Comparison of ENCODE assay signal across 9 cellular contexts in the genomic region with DNA sequence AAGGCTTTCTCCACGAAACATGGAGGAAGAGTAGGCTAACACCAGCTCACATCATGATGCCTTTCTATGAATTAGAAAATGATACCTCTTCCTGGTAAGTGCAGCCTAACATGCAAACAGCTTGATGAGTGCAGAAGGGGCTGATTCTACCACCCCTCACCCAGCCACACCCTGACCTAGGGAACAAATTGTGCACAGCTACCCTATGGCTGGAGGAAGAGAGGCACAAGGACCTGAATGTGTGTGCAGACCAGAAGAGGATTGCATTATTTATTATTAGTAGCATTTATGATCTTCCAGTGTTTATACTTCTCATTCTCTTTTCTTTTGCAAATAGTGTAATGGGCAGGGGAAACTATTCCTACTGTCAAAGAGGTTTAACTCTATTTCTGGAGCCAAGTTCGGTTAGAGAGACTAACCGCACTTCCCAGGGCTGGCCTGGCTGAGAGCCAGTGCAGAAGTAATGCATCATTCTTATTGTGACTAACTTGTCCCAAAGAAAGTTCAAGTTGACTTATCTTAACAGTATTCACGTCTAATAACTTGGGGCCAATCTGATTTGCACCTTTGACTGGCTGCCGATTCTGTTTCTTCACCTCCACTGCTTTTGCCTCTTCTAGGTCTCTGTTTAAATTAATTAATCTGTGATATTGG.
A peak's percentile ranks its signal among the peaks of the same experiment; 100 is the strongest.
DNase-seq lines count a peak whose midpoint lies in the region; ATAC-seq and TF ChIP-seq lines count a peak whose summit lies in the region.
"Had no signal": no experiment of that assay in that cellular context is flagged by ENCODE, and none has a peak within 500 bp of the region (broad histone marks: within the 10 kb centered on the region; RNA-seq: fewer than 3 reads in every experiment).

No MANE protein-coding gene starts in this region.

- H3K4me1 ChIP-seq in gastroesophageal sphincter: peaks cover 0 to 13% (median 6%) of the 10 kb centered on the region in 3 donors

- H3K9me3 ChIP-seq in gastroesophageal sphincter: no peaks in the 10 kb centered on the region

- H3K36me3 ChIP-seq in gastroesophageal sphincter: no peaks in the 10 kb centered on the region

- peak; percentile 50 for ATAC-seq in gastroesophageal sphincter
- ATAC-seq in HG03045 (IDR thresholded peaks at IDR 0.05; ENCODE audit: unreplicated experiment): no peak
- ATAC-seq: HCT116 had no signal

- peak overlapping the region in 1 of 4 donors; percentile 44 for H3K27ac ChIP-seq in gastroesophageal sphincter

- TF ChIP-seq POLR2A in gastroesophageal sphincter (IDR thresholded peaks at IDR 0.05): no peak

- H3K4me3 ChIP-seq in gastroesophageal sphincter: no peak overlapping the region

- no peak for TF ChIP-seq EP300 in gastroesophageal sphincter (IDR thresholded peaks at IDR 0.05)

- no peaks in the 10 kb centered on the region for H3K27me3 ChIP-seq in gastroesophageal sphincter

- no peak for TF ChIP-seq CTCF in gastroesophageal sphincter (IDR thresholded peaks at IDR 0.05)

- DNase-seq in HCEC 1CT: peak; percentile 68
- peak; percentile 74 for DNase-seq in SKM-1 treated with dmso at 0.1 percent for 144 hours (lab: John Stamatoyannopoulos, UW; ENCODE audit: unreplicated experiment)
- peak; percentile 4 to 37 (median 33) for DNase-seq in stimulated activated CD4-positive, alpha-beta T cell treated with anti-CD3 and anti-CD28 coated beads, TNF-alpha, amount 100 ng/mL, for 48 hours (ENCODE audit: low read depth in 3 of 3)
- no peak for DNase-seq in GM19240 (ENCODE audit: insufficient read length, low spot score)
- no peak for DNase-seq in NCI-H1694 treated with DMSO at 0.1 percent for 48 hours (lab: John Stamatoyannopoulos, UW)
- DNase-seq in NCI-H2227 treated with DMSO at 0.1 percent for 48 hours (lab: John Stamatoyannopoulos, UW): no peak

- WGBS in gastroesophageal sphincter (ENCODE audit: low coverage in 1 of 2), 2 donors: 18 to 19% methylated on average over 5 of the region's 5 CpGs

Comparison
In these comparisons a context has a peak if more than half of its experiments do, and no peak if none do; other contexts are left out.
1. DNase-seq: peak in HCEC 1CT (single experiment), SKM-1 treated with dmso at 0.1 percent for 144 hours (single experiment) and stimulated activated CD4-positive, alpha-beta T cell treated with anti-CD3 and anti-CD28 coated beads, TNF-alpha, amount 100 ng/mL, for 48 hours (3 of 3); none in GM19240 (single experiment), NCI-H1694 treated with DMSO at 0.1 percent for 48 hours (single experiment) and NCI-H2227 treated with DMSO at 0.1 percent for 48 hours (single experiment).